20 cellular contexts compared by ENCODE assay signal in the genomic region with DNA sequence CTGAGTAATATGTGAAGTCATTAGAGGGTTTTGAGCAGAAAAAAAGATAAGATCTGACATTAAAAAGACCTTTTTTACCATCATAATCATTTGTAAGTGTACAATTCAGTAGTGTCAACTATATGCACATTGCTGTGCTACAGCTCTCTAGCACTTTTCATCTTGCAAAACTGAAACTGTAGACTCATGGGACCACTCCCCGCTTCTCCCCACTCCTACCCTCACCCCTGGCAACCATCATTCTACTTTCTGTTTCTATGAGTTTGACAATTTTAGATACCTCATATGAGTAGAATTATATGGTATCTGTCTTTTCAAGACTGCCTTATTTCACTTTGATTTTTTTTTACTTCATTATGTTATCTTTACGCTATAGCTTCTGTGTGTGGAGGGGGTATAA.
"Had no signal": no experiment of that assay in that cellular context is flagged by ENCODE, and none has a peak within 500 bp of the region (broad histone marks: within the 10 kb centered on the region; RNA-seq: fewer than 3 reads in every experiment).

No MANE protein-coding gene starts in this region.

- H3K27me3 ChIP-seq: colonic mucosa, foreskin keratinocyte, hepatocyte, right atrium auricular region, sigmoid colon had no signal

- H3K27ac ChIP-seq: colonic mucosa, foreskin keratinocyte, hepatocyte, parathyroid adenoma, right atrium auricular region, sigmoid colon, skin epidermis had no signal

- H3K4me3 Mint-ChIP-seq: endodermal cell; naive thymus-derived CD4-positive, alpha-beta T cell; nephron progenitor cell; stimulated activated naive B cell treated with anti-CD40 and anti-IgM and Interleukin-4, amounts not matched to agents 10 μg/mL and 1 μg/mL and 100 μg/mL, for 72 hours had no signal

- H3K4me1 ChIP-seq: colonic mucosa, parathyroid adenoma, right atrium auricular region, sigmoid colon had no signal

- H3K9me3 ChIP-seq: colonic mucosa, right atrium auricular region, sigmoid colon had no signal

- H3K4me2 ChIP-seq: hepatocyte had no signal

- H3K36me3 Mint-ChIP-seq: naive thymus-derived CD4-positive, alpha-beta T cell; stimulated activated naive B cell treated with anti-CD40 and anti-IgM and Interleukin-4, amounts not matched to agents 10 μg/mL and 1 μg/mL and 100 μg/mL, for 72 hours had no signal

- H3K79me2 ChIP-seq: hepatocyte, parathyroid adenoma had no signal

- H3K4me1 Mint-ChIP-seq: stimulated activated naive B cell treated with anti-CD40 and anti-IgM and Interleukin-4, amounts not matched to agents 10 μg/mL and 1 μg/mL and 100 μg/mL, for 72 hours had no signal

- H3K27me3 Mint-ChIP-seq: stimulated activated naive B cell treated with anti-CD40 and anti-IgM and Interleukin-4, amounts not matched to agents 10 μg/mL and 1 μg/mL and 100 μg/mL, for 72 hours had no signal

- H3K9ac ChIP-seq: parathyroid adenoma had no signal

- H3K36me3 ChIP-seq: colonic mucosa, right atrium auricular region, sigmoid colon had no signal

- ATAC-seq: foreskin keratinocyte; naive thymus-derived CD4-positive, alpha-beta T cell; stimulated activated naive B cell treated with anti-CD40 and anti-IgM and Interleukin-4, amounts not matched to agents 10 μg/mL and 1 μg/mL and 100 μg/mL, for 72 hours had no signal

- H3K27ac Mint-ChIP-seq: endodermal cell; naive thymus-derived CD4-positive, alpha-beta T cell; nephron progenitor cell; stimulated activated naive B cell treated with anti-CD40 and anti-IgM and Interleukin-4, amounts not matched to agents 10 μg/mL and 1 μg/mL and 100 μg/mL, for 72 hours had no signal

- H2AFZ ChIP-seq: hepatocyte, parathyroid adenoma had no signal

- H3K9me3 Mint-ChIP-seq: endodermal cell; naive thymus-derived CD4-positive, alpha-beta T cell; nephron progenitor cell; stimulated activated naive B cell treated with anti-CD40 and anti-IgM and Interleukin-4, amounts not matched to agents 10 μg/mL and 1 μg/mL and 100 μg/mL, for 72 hours had no signal

- H3K4me3 ChIP-seq: colonic mucosa, hepatocyte, right atrium auricular region, sigmoid colon, skin epidermis had no signal

- FAIRE-seq: endothelial cell of umbilical vein, urothelium cell line had no signal

- DNase-seq: colonic mucosa; effector CD4-positive, alpha-beta T cell; endodermal cell; erythroblast; head of caudate nucleus; mesendoderm; naive thymus-derived CD4-positive, alpha-beta T cell; nephron progenitor cell; sigmoid colon; stimulated activated CD4-positive, alpha-beta T cell treated with anti-CD3 and anti-CD28 coated beads, Interleukin-2, amount 100 ng/mL, for 24 hours; stimulated activated CD4-positive, alpha-beta T cell treated with anti-CD3 and anti-CD28 coated beads, Interleukin-4, amount 100 ng/mL, for 4 hours; stimulated activated naive B cell treated with anti-CD40 and anti-IgM and Interleukin-4, amounts not matched to agents 10 μg/mL and 1 μg/mL and 100 μg/mL, for 72 hours; trophoblast cell had no signal
